Comparison of ENCODE assay signal across 10 cellular contexts in the genomic region with DNA sequence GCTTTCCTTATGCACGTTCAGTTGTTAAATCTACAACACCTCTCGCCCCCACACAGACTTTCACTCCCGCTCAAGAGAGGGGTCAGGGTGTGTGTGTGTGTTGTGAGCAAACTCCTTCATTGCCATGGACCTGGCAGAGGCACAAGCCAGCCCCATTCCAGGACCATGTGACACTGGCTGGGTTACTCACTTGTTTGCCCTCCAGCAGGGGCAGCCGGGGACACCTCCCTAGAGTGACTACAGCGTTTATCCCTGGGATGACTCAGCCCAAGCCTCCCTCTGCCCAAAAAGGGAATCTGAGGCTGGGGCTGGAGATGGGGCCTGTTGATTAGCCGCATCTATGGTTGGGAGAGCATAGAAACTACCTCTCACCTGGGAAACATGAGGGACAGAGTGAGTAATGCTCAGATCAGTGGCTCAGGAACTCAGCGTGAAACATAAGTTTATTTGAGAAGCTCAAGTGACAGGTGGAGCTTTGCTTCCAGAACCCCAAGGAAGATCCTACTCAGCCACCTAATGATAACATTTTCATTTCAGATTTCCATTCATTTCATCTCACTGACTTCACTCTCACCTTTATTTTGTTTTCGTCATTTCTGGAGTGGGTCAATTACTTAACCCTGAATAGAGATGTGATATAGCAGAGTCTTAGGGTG.
A peak's percentile ranks its signal among the peaks of the same experiment; 100 is the strongest.
DNase-seq lines count a peak whose midpoint lies in the region; ATAC-seq and TF ChIP-seq lines count a peak whose summit lies in the region.
"Had no signal": no experiment of that assay in that cellular context is flagged by ENCODE, and none has a peak within 500 bp of the region (broad histone marks: within the 10 kb centered on the region; RNA-seq: fewer than 3 reads in every experiment).

No MANE protein-coding gene starts in this region.

- H3K27me3 ChIP-seq in gastroesophageal sphincter = no peaks in the 10 kb centered on the region

- TF ChIP-seq POLR2A in gastroesophageal sphincter (IDR thresholded peaks at IDR 0.05) = no peak

- H3K36me3 ChIP-seq in gastroesophageal sphincter = no peaks in the 10 kb centered on the region

- no peaks in the 10 kb centered on the region for H3K9me3 ChIP-seq in gastroesophageal sphincter

- H3K27ac ChIP-seq in gastroesophageal sphincter = no peak overlapping the region

- peak in 1 of 4 experiments; percentile 4 for TF ChIP-seq CTCF in gastroesophageal sphincter (IDR thresholded peaks at IDR 0.05)

- H3K4me3 ChIP-seq in gastroesophageal sphincter (no peak overlapping the region), skeletal muscle cell (ENCODE audit: low read depth, low read length) (no peak overlapping the region)

- WGBS in gastroesophageal sphincter (ENCODE audit: low coverage in 1 of 2), 2 donors = 35 to 53% methylated on average over 4 to 7 of the region's 8 CpGs

- H3K4me1 ChIP-seq in gastroesophageal sphincter = peaks cover 0 to 13% (median 0%) of the 10 kb centered on the region in 3 donors

- peak; percentile 95 for DNase-seq in ELR (ENCODE audit: low read depth)
- DNase-seq in SHP77 (lab: John Stamatoyannopoulos, UW) = peak; percentile 11 to 78
- peak; percentile 93 for DNase-seq in skeletal muscle cell (ENCODE audit: low read depth)
- DNase-seq in SKM-1 (lab: John Stamatoyannopoulos, UW; ENCODE audit: unreplicated experiment) = no peak
- DNase-seq in DMS153 treated with DMSO at 0.1 percent for 48 hours (lab: John Stamatoyannopoulos, UW; ENCODE audit: unreplicated experiment) = no peak
- DNase-seq in GDM1 (lab: John Stamatoyannopoulos, UW) = no peak
- DNase-seq: RPMI8226; stimulated activated CD4-positive, alpha-beta T cell treated with anti-CD3 and anti-CD28 coated beads, Interleukin-12 subunit alpha, Interleukin-12 subunit beta, amount 100 ng/mL, for 4 hours had no signal

- ATAC-seq in gastroesophageal sphincter = peak; percentile 88
- no peak for ATAC-seq in HG02763 (IDR thresholded peaks at IDR 0.05; ENCODE audit: unreplicated experiment)

- no peak for TF ChIP-seq EP300 in gastroesophageal sphincter (IDR thresholded peaks at IDR 0.05)

Comparison
In these comparisons a context has a peak if more than half of its experiments do, and no peak if none do; other contexts are left out.
1. DNase-seq: peak in ELR (single experiment), SHP77 (2 of 2) and skeletal muscle cell (single experiment); none in SKM-1 (single experiment), DMS153 treated with DMSO at 0.1 percent for 48 hours (single experiment) and GDM1 (single experiment).